Comparison of ENCODE assay signal across 8 cellular contexts in genomic region chr5:180830253-180831138, GRCh38. TPM values are rescaled to one million over a fixed set of nuclear protein-coding genes. Genes with fewer than 3 reads are reported as not detected.
DNase-seq lines count a peak whose midpoint lies in the region; ATAC-seq and TF ChIP-seq lines count a peak whose summit lies in the region.

No MANE protein-coding gene starts in this region.

- ATAC-seq in GM18868 (IDR thresholded peaks at IDR 0.05; ENCODE audit: unreplicated experiment) (peak; percentile 43), HG03103 (IDR thresholded peaks at IDR 0.05; ENCODE audit: low read depth, unreplicated experiment) (peak; percentile 36)

- peaks cover 24% of the 10 kb centered on the region for H3K4me1 Mint-ChIP-seq in type B pancreatic cell (ENCODE audit: unreplicated experiment)

- peak overlapping the region; percentile 73 for H3K4me3 ChIP-seq in AG04450 (ENCODE audit: low read depth, low read length)
- peak overlapping the region; percentile 74 for H3K4me3 ChIP-seq in OCI-LY7 (ENCODE audit: low read depth, low read length, poor library complexity, severe bottlenecking)
- H3K4me3 ChIP-seq in ovary = peak overlapping the region; percentile 87

- peak overlapping the region; percentile 97 for H3K27ac Mint-ChIP-seq in type B pancreatic cell

- BruUV-seq in OCI-LY7 (replicated peaks; lab: Mats Ljungman, UMichigan) = TSS peak; percentile 75

- DNase-seq in AG04450 (ENCODE audit: low read depth, low spot score) (no peak), OCI-LY7 (ENCODE audit: low spot score) (peak; percentile 70), germinal center (ENCODE audit: low spot score) (peak; percentile 61), ovary (peak; percentile 61 to 76 (median 68)), type B pancreatic cell (ENCODE audit: extremely low spot score, unreplicated experiment) (no peak)
- peak; percentile 52 for DNase-seq in activated gamma-delta T cell treated with anti-CD3 and anti-CD28 coated beads, Interleukin-2, amount 50 U/mL, for 16 hours (ENCODE audit: low read depth)

- peak; percentile 27 for TF ChIP-seq POLR2A in ovary (IDR thresholded peaks at IDR 0.05)

- H3K9me3 ChIP-seq in AG04450 (ENCODE audit: control insufficient read depth, insufficient read depth, low read length) (peaks cover 14% of the 10 kb centered on the region), OCI-LY7 (ENCODE audit: low read length) (peaks cover 9% of the 10 kb centered on the region), ovary (no peaks in the 10 kb centered on the region)

- H3K4me3 Mint-ChIP-seq in type B pancreatic cell = peak overlapping the region; percentile 97

- H3K36me3 ChIP-seq in OCI-LY7 (ENCODE audit: insufficient read depth, low read length) (peaks cover 36% of the 10 kb centered on the region), ovary (no peaks in the 10 kb centered on the region)

- TF ChIP-seq EP300 in ovary (IDR thresholded peaks at IDR 0.05) = no peak

- H3K4me1 ChIP-seq in OCI-LY7 (ENCODE audit: insufficient read depth, low read length, poor library complexity, severe bottlenecking) = peaks cover 29% of the 10 kb centered on the region
- peaks cover 5% of the 10 kb centered on the region for H3K4me1 ChIP-seq in ovary (ENCODE audit: insufficient read depth)

- TF ChIP-seq CTCF in AG04450 (IDR thresholded peaks at IDR 0.05; ENCODE audit: low read depth, low read length) (no peak), OCI-LY7 (conservative IDR thresholded peaks at IDR 0.05; ENCODE audit: low read length) (no peak), ovary (IDR thresholded peaks at IDR 0.05) (no peak), type B pancreatic cell (conservative IDR thresholded peaks at IDR 0.05) (no peak)

- H2AFZ ChIP-seq in OCI-LY7 (ENCODE audit: low read length) = peak overlapping the region; percentile 35; the same call in 1 of the 2 replicates

- CTCF ChIA-PET in AG04450 (lab: Charles Lee) = interaction anchor here (1.0 to 2.4 kb wide), 6 partner anchors 9 to 46 kb away, joined by 3 to 9 read pairs (median 4); no protein-coding TSS in a partner anchor
- CTCF ChIA-PET in OCI-LY7 (lab: Charles Lee; ENCODE audit: unreplicated experiment) = interaction anchor here (0.6 to 1.8 kb wide), 5 partner anchors 9 to 45 kb away, joined by 3 to 9 read pairs (median 3); no protein-coding TSS in a partner anchor

- peaks cover 32% of the 10 kb centered on the region for H3K36me3 Mint-ChIP-seq in type B pancreatic cell

- no peaks in the 10 kb centered on the region for H4K20me1 ChIP-seq in OCI-LY7 (ENCODE audit: insufficient read depth, low read length)

- peaks cover 12% of the 10 kb centered on the region for H3K9me3 Mint-ChIP-seq in type B pancreatic cell

- H3K27me3 ChIP-seq in AG04450 (ENCODE audit: control insufficient read depth, insufficient read depth, low read length) (no peaks in the 10 kb centered on the region), ovary (no peaks in the 10 kb centered on the region)

- peak overlapping the region; percentile 80 for H3K4me2 ChIP-seq in OCI-LY7 (ENCODE audit: low read length)

- H3K27me3 Mint-ChIP-seq in type B pancreatic cell = peaks cover 9% of the 10 kb centered on the region

- H3K27ac ChIP-seq in AG04450 (ENCODE audit: low read depth, low read length) (peak overlapping the region; percentile 94), OCI-LY7 (ENCODE audit: low read depth, low read length, poor library complexity, severe bottlenecking) (peak overlapping the region; percentile 83), ovary (peak overlapping the region; percentile 93 to 98)

- POLR2A ChIA-PET in AG04450 (lab: Yijun Ruan, JAX) (interaction anchor here (0.6 to 2.7 kb wide), 12 partner anchors 9 to 1266 kb away, joined by 3 to 18 read pairs (median 5); partner anchors contain the start of genes MGAT1 and ZFP62), OCI-LY7 (lab: Charles Lee) (interaction anchor here (0.9 to 4.2 kb wide), 10 partner anchors 9 to 29 kb away, joined by 3 to 48 read pairs (median 10); partner anchors contain the start of gene ZFP62)

- no peaks in the 10 kb centered on the region for H3K9me2 ChIP-seq in OCI-LY7 (ENCODE audit: insufficient read depth, low read length)

- WGBS in ovary, 3 donors = 31 to 36% (median 34%) methylated on average over 35 of the region's 35 CpGs

- intact Hi-C loops in OCI-LY7 (cut with micrococcal nuclease; ENCODE audit: unreplicated experiment) = loop anchor here (1.0 to 5.0 kb wide), 5 partner anchors 9 to 38 kb away; no protein-coding TSS in a partner anchor
- intact Hi-C loops in ovary (cut with DNase I) = loop anchor here in 1 of 4 donors (5.0 kb wide), 1 partner anchor 43 kb away; no protein-coding TSS in a partner anchor

- peaks cover 55% of the 10 kb centered on the region for H3K79me2 ChIP-seq in OCI-LY7 (ENCODE audit: insufficient read depth, low read depth, low read length)

RNA-seq across cellular contexts. Expression of gene MGAT1, which starts 27.9 kb away (rescaled TPM):
- polyA plus RNA-seq in AG04450 (2011; rRNA removed) (96.2 and 121 TPM in 2 replicates), ovary (100 to 1,000 TPM in 1 of 2 donors, 10 to 100 TPM in 1; 66.6 to 128 TPM)
- polyA minus RNA-seq in AG04450 (2011; rRNA and poly(A)+ RNA removed) = 82.4 and 91.3 TPM in 2 replicates
- 65.2 and 75.4 TPM in 2 replicates for total RNA-seq in OCI-LY7 (2014; rRNA removed; shearing (Covaris generic))
- total RNA-seq in OCI-LY7 (2022) (95.2 and 103 TPM in 2 replicates), ovary (100 to 1,000 TPM in 5 of 7 donors, 10 to 100 TPM in 2; 84.0 to 154 (median 131) TPM), type B pancreatic cell (ENCODE audit: low replicate concordance) (74.8 and 93.4 TPM in 2 replicates)

RNA-seq across cellular contexts. Expression of gene ZFP62, which starts 30.6 kb away (rescaled TPM):
- polyA plus RNA-seq in AG04450 (2011; rRNA removed) (13.7 and 18.0 TPM in 2 replicates), ovary (10 to 100 TPM; 23.2 to 36.3 TPM)
- polyA minus RNA-seq in AG04450 (2011; rRNA and poly(A)+ RNA removed) = 13.4 and 23.5 TPM in 2 replicates
- total RNA-seq in OCI-LY7 (2014; rRNA removed; shearing (Covaris generic)) = 58.4 and 59.0 TPM in 2 replicates
- total RNA-seq in OCI-LY7 (2022) (69.2 and 79.1 TPM in 2 replicates), ovary (10 to 100 TPM; 22.7 to 47.8 (median 33.8) TPM), type B pancreatic cell (ENCODE audit: low replicate concordance) (45.6 and 49.8 TPM in 2 replicates)

Comparison
In these comparisons a context has a peak if more than half of its experiments do, and no peak if none do; other contexts are left out.
1. DNase-seq: peak in OCI-LY7 (single experiment), activated gamma-delta T cell treated with anti-CD3 and anti-CD28 coated beads, Interleukin-2, amount 50 U/mL, for 16 hours (single experiment), germinal center (single experiment) and ovary (5 of 5); none in AG04450 (single experiment) and type B pancreatic cell (single experiment).
2. Peak in every context shown above with its lines, with median percentiles within 50 percentile points of each other: H3K27ac ChIP-seq and H3K4me3 ChIP-seq.